Comparison of ENCODE assay signal across 12 cellular contexts in genomic region chr19:47271949-47272348, GRCh38. TPM values are rescaled to one million over a fixed set of nuclear protein-coding genes. Genes with fewer than 3 reads are reported as not detected.
DNase-seq lines count a peak whose midpoint lies in the region; ATAC-seq and TF ChIP-seq lines count a peak whose summit lies in the region.
"Had no signal": no experiment of that assay in that cellular context is flagged by ENCODE, and none has a peak within 500 bp of the region (broad histone marks: within the 10 kb centered on the region; RNA-seq: fewer than 3 reads in every experiment).

No MANE protein-coding gene starts in this region.

- TF ChIP-seq POLR2A in Peyer's patch (IDR thresholded peaks at IDR 0.05) = no peak

- peak overlapping the region; percentile 85 for H3K27ac Mint-ChIP-seq in activated naive CD4-positive, alpha-beta T cell treated with anti-CD3 and anti-CD28 coated beads, Interleukin-2, amount 10 ng/mL, durations not matched to agents 7 days and 5 days
- H3K27ac Mint-ChIP-seq in activated T-helper 17 cell treated with anti-CD3 and anti-CD28 coated beads, Interleukin-2, amount 50 U/mL, for 72 hours = no peak overlapping the region
- H3K27ac Mint-ChIP-seq in mesothelial cell of epicardium = no peak overlapping the region
- H3K27ac Mint-ChIP-seq in type B pancreatic cell = peak overlapping the region; percentile 99

- TF ChIP-seq CTCF in mesothelial cell of epicardium (IDR thresholded peaks at IDR 0.05; ENCODE audit: unreplicated experiment) (no peak), type B pancreatic cell (conservative IDR thresholded peaks at IDR 0.05) (no peak), Peyer's patch (IDR thresholded peaks at IDR 0.05) (no peak)

- no peak for DNase-seq in activated naive CD4-positive, alpha-beta T cell treated with anti-CD3 and anti-CD28 coated beads, Interleukin-2, amount 10 ng/mL, durations not matched to agents 7 days and 5 days
- DNase-seq in activated naive CD4-positive, alpha-beta T cell treated with anti-CD3 and anti-CD28 coated beads, Interleukin-2, amount 50 U/mL, for 16 hours = no peak
- DNase-seq in mesothelial cell of epicardium (ENCODE audit: low spot score in 2 of 2, unreplicated experiment in 2 of 2) = no peak
- DNase-seq in type B pancreatic cell (ENCODE audit: extremely low spot score, unreplicated experiment) = no peak
- no peak for DNase-seq in NCI-H1436 (lab: John Stamatoyannopoulos, UW)
- DNase-seq in Peyer's patch = no peak
- DNase-seq: effector CD8-positive, alpha-beta T cell; kidney glomerular epithelial cell; naive thymus-derived CD8-positive, alpha-beta T cell had no signal

- H3K9me3 Mint-ChIP-seq in activated naive CD4-positive, alpha-beta T cell treated with anti-CD3 and anti-CD28 coated beads, Interleukin-2, amount 10 ng/mL, durations not matched to agents 7 days and 5 days = no peaks in the 10 kb centered on the region
- H3K9me3 Mint-ChIP-seq in activated T-helper 17 cell treated with anti-CD3 and anti-CD28 coated beads, Interleukin-2, amount 50 U/mL, for 72 hours = no peaks in the 10 kb centered on the region
- no peaks in the 10 kb centered on the region for H3K9me3 Mint-ChIP-seq in mesothelial cell of epicardium
- no peaks in the 10 kb centered on the region for H3K9me3 Mint-ChIP-seq in type B pancreatic cell
- H3K9me3 Mint-ChIP-seq: naive thymus-derived CD8-positive, alpha-beta T cell had no signal

- H3K27ac ChIP-seq in Peyer's patch = no peak overlapping the region

- peaks cover 0 to 24% (median 7%) of the 10 kb centered on the region in 4 donors for H3K4me1 ChIP-seq in Peyer's patch

- peaks cover 34% of the 10 kb centered on the region for H3K36me3 Mint-ChIP-seq in activated naive CD4-positive, alpha-beta T cell treated with anti-CD3 and anti-CD28 coated beads, Interleukin-2, amount 10 ng/mL, durations not matched to agents 7 days and 5 days
- H3K36me3 Mint-ChIP-seq in activated T-helper 17 cell treated with anti-CD3 and anti-CD28 coated beads, Interleukin-2, amount 50 U/mL, for 72 hours (ENCODE audit: low read depth) = peaks cover 62% of the 10 kb centered on the region
- H3K36me3 Mint-ChIP-seq in mesothelial cell of epicardium (peaks cover 18% of the 10 kb centered on the region), type B pancreatic cell (peaks cover 9% of the 10 kb centered on the region)

- H3K4me3 Mint-ChIP-seq in activated naive CD4-positive, alpha-beta T cell treated with anti-CD3 and anti-CD28 coated beads, Interleukin-2, amount 10 ng/mL, durations not matched to agents 7 days and 5 days = no peak overlapping the region
- H3K4me3 Mint-ChIP-seq in activated T-helper 17 cell treated with anti-CD3 and anti-CD28 coated beads, Interleukin-2, amount 50 U/mL, for 72 hours = peak overlapping the region; percentile 94
- H3K4me3 Mint-ChIP-seq in mesothelial cell of epicardium (peak overlapping the region; percentile 86), type B pancreatic cell (peak overlapping the region; percentile 96)

- no peaks in the 10 kb centered on the region for H3K27me3 ChIP-seq in Peyer's patch

- peaks cover 0 to 33% (median 0%) of the 10 kb centered on the region in 3 donors for H3K36me3 ChIP-seq in Peyer's patch

- peaks cover 29% of the 10 kb centered on the region for H3K4me1 Mint-ChIP-seq in activated naive CD4-positive, alpha-beta T cell treated with anti-CD3 and anti-CD28 coated beads, Interleukin-2, amount 10 ng/mL, durations not matched to agents 7 days and 5 days
- H3K4me1 Mint-ChIP-seq in activated T-helper 17 cell treated with anti-CD3 and anti-CD28 coated beads, Interleukin-2, amount 50 U/mL, for 72 hours = peaks cover 20% of the 10 kb centered on the region
- peaks cover 21% of the 10 kb centered on the region for H3K4me1 Mint-ChIP-seq in mesothelial cell of epicardium
- H3K4me1 Mint-ChIP-seq in type B pancreatic cell (ENCODE audit: unreplicated experiment) = peaks cover 14% of the 10 kb centered on the region

- ATAC-seq in activated T-helper 17 cell treated with anti-CD3 and anti-CD28 coated beads, Interleukin-2, amount 50 U/mL, for 72 hours (replicated peaks) = no peak
- no peak for ATAC-seq in GM18520 (IDR thresholded peaks at IDR 0.05; ENCODE audit: unreplicated experiment)
- ATAC-seq: naive thymus-derived CD8-positive, alpha-beta T cell had no signal

- no peak overlapping the region for H3K4me3 ChIP-seq in Peyer's patch

- H3K9me3 ChIP-seq in Peyer's patch = no peaks in the 10 kb centered on the region

- no peaks in the 10 kb centered on the region for H3K27me3 Mint-ChIP-seq in activated naive CD4-positive, alpha-beta T cell treated with anti-CD3 and anti-CD28 coated beads, Interleukin-2, amount 10 ng/mL, durations not matched to agents 7 days and 5 days
- H3K27me3 Mint-ChIP-seq in activated T-helper 17 cell treated with anti-CD3 and anti-CD28 coated beads, Interleukin-2, amount 50 U/mL, for 72 hours = no peaks in the 10 kb centered on the region
- H3K27me3 Mint-ChIP-seq in mesothelial cell of epicardium (ENCODE audit: low read depth) (no peaks in the 10 kb centered on the region), type B pancreatic cell (peaks cover 3% of the 10 kb centered on the region)
- H3K27me3 Mint-ChIP-seq: naive thymus-derived CD8-positive, alpha-beta T cell had no signal

- CTCF ChIA-PET in activated naive CD4-positive, alpha-beta T cell treated with anti-CD3 and anti-CD28 coated beads, Interleukin-2, amount 10 ng/mL, durations not matched to agents 7 days and 5 days (lab: Charles Lee) = interaction anchor here (1.2 kb wide), 1 partner anchor 28 kb away, joined by 3 read pairs; no protein-coding TSS in a partner anchor

RNA-seq across cellular contexts. Expression of gene INAFM1, which starts 2.7 kb away (rescaled TPM):
- 10 to 100 TPM; 12.9 to 21.6 TPM for total RNA-seq in activated T-helper 17 cell treated with anti-CD3 and anti-CD28 coated beads, Interleukin-2, amount 50 U/mL, for 72 hours
- total RNA-seq in mesothelial cell of epicardium (24.4 to 25.1 TPM (median 24.6 TPM) in 3 replicates), type B pancreatic cell (ENCODE audit: low replicate concordance) (8.2 and 9.6 TPM in 2 replicates), Peyer's patch (10 to 100 TPM in 2 of 4 donors, 1 to 10 TPM in 2; 6.1 to 23.9 (median 12.8) TPM)

RNA-seq across cellular contexts. Expression of gene CCDC9, which starts 15.6 kb away (rescaled TPM):
- total RNA-seq in activated T-helper 17 cell treated with anti-CD3 and anti-CD28 coated beads, Interleukin-2, amount 50 U/mL, for 72 hours = 10 to 100 TPM; 38.9 to 44.6 TPM
- 45.6 to 49.2 TPM (median 46.8 TPM) in 3 replicates for total RNA-seq in mesothelial cell of epicardium
- 22.4 and 29.3 TPM in 2 replicates for total RNA-seq in type B pancreatic cell (ENCODE audit: low replicate concordance)
- 100 to 1,000 TPM in 1 of 4 donors, 10 to 100 TPM in 3; 12.1 to 104 (median 35.8) TPM for total RNA-seq in Peyer's patch

RNA-seq across cellular contexts. Expression of gene C5AR1, which starts 37.7 kb away (rescaled TPM):
- total RNA-seq in activated T-helper 17 cell treated with anti-CD3 and anti-CD28 coated beads, Interleukin-2, amount 50 U/mL, for 72 hours = 1 to 10 TPM in 1 of 2 donors, under 1 TPM in 1; 0.85 to 2.4 TPM
- total RNA-seq in mesothelial cell of epicardium (0.47 to 1.2 TPM (median 0.98 TPM) in 3 replicates), type B pancreatic cell (ENCODE audit: low replicate concordance) (0.93 and 1.0 TPM in 2 replicates), Peyer's patch (1 to 10 TPM in 2 of 4 donors, under 1 TPM in 1, not detected in 1; 0.70 to 5.0 (median 2.2) TPM)
- total RNA-seq: Daoy had no signal

RNA-seq across cellular contexts. Expression of gene BBC3, which starts 41.0 kb away (rescaled TPM):
- total RNA-seq in activated T-helper 17 cell treated with anti-CD3 and anti-CD28 coated beads, Interleukin-2, amount 50 U/mL, for 72 hours = 10 to 100 TPM; 18.7 to 41.9 TPM
- total RNA-seq in mesothelial cell of epicardium = 19.1 to 19.6 TPM (median 19.5 TPM) in 3 replicates
- 14.8 and 36.2 TPM in 2 replicates for total RNA-seq in type B pancreatic cell (ENCODE audit: low replicate concordance)
- 10 to 100 TPM in 1 of 4 donors, 1 to 10 TPM in 3; 4.1 to 10.0 (median 5.5) TPM for total RNA-seq in Peyer's patch

Comparison
In these comparisons a context has a peak if more than half of its experiments do, and no peak if none do; other contexts are left out.
1. H3K27ac Mint-ChIP-seq: peak in activated naive CD4-positive, alpha-beta T cell treated with anti-CD3 and anti-CD28 coated beads, Interleukin-2, amount 10 ng/mL, durations not matched to agents 7 days and 5 days (single experiment) and type B pancreatic cell (single experiment); none in activated T-helper 17 cell treated with anti-CD3 and anti-CD28 coated beads, Interleukin-2, amount 50 U/mL, for 72 hours (single experiment) and mesothelial cell of epicardium (single experiment).